Comparison of ENCODE assay signal across 9 cellular contexts in genomic region chr20:52103469-52103910, GRCh38.
DNase-seq lines count a peak whose midpoint lies in the region; ATAC-seq and TF ChIP-seq lines count a peak whose summit lies in the region.
"Had no signal": no experiment of that assay in that cellular context is flagged by ENCODE, and none has a peak within 500 bp of the region (broad histone marks: within the 10 kb centered on the region; RNA-seq: fewer than 3 reads in every experiment).

No MANE protein-coding gene starts in this region.

- peaks cover 10% of the 10 kb centered on the region for H3K4me1 Mint-ChIP-seq in T-helper 1 cell treated with Interleukin-12 subunit alpha and Interleukin-12 subunit beta and Interleukin-4 antibody, amounts not matched to agents 30 μg/mL and 1 μg/mL, for 36 hours (ENCODE audit: low read depth)
- peaks cover 15% of the 10 kb centered on the region for H3K4me1 Mint-ChIP-seq in T-helper 17 cell

- H3K4me1 ChIP-seq in fibroblast of lung (ENCODE audit: control insufficient read depth, extremely low read depth, insufficient read depth, low read length) (no peaks in the 10 kb centered on the region), skeletal muscle satellite cell (ENCODE audit: control insufficient read depth, insufficient read depth, low read length) (peaks cover 14% of the 10 kb centered on the region)

- H3K4me3 ChIP-seq in fibroblast of lung (replicated peaks in 1 of 4; ENCODE audit: control extremely low read depth in 1 of 4, insufficient read depth in 1 of 4, low read depth in 3 of 4, low read length in 4 of 4) (peak overlapping the region; percentile 61 to 76 (median 64)), skeletal muscle satellite cell (ENCODE audit: low read length) (no peak overlapping the region)

- no peaks in the 10 kb centered on the region for H3K36me3 ChIP-seq in fibroblast of lung (ENCODE audit: control insufficient read depth, insufficient read depth, low read length)
- no peaks in the 10 kb centered on the region for H3K36me3 ChIP-seq in skeletal muscle satellite cell (ENCODE audit: insufficient read depth, low read length)

- no peak overlapping the region for H3K27ac Mint-ChIP-seq in T-helper 1 cell treated with Interleukin-12 subunit alpha and Interleukin-12 subunit beta and Interleukin-4 antibody, amounts not matched to agents 30 μg/mL and 1 μg/mL, for 36 hours
- H3K27ac Mint-ChIP-seq in T-helper 17 cell = peak overlapping the region; percentile 34

- ATAC-seq in T-helper 17 cell (peak; percentile 20), GM18867 (IDR thresholded peaks at IDR 0.05; ENCODE audit: unreplicated experiment) (no peak), HG03469 (IDR thresholded peaks at IDR 0.05; ENCODE audit: unreplicated experiment) (no peak)

- H3K27ac ChIP-seq in fibroblast of lung (ENCODE audit: insufficient read depth, low read length) = no peak overlapping the region

- H4K20me1 ChIP-seq in fibroblast of lung (ENCODE audit: control insufficient read depth, extremely low read depth, insufficient read depth, low read length) = no peaks in the 10 kb centered on the region

- H3K9me3 ChIP-seq in T-helper 17 cell (ENCODE audit: control insufficient read depth, low read length, poor library complexity, severe bottlenecking) (no peaks in the 10 kb centered on the region), fibroblast of lung (ENCODE audit: control insufficient read depth, insufficient read depth, low read depth, low read length) (no peaks in the 10 kb centered on the region), skeletal muscle satellite cell (replicated peaks; ENCODE audit: low read length) (no peaks in the 10 kb centered on the region)

- no peak overlapping the region for H2AFZ ChIP-seq in fibroblast of lung (ENCODE audit: low read length)

- H3K36me3 Mint-ChIP-seq in T-helper 1 cell treated with Interleukin-12 subunit alpha and Interleukin-12 subunit beta and Interleukin-4 antibody, amounts not matched to agents 30 μg/mL and 1 μg/mL, for 36 hours (ENCODE audit: low read depth) = no peaks in the 10 kb centered on the region
- H3K36me3 Mint-ChIP-seq in T-helper 17 cell (ENCODE audit: low read depth) = no peaks in the 10 kb centered on the region

- no peak for TF ChIP-seq CTCF in fibroblast of lung (conservative IDR thresholded peaks at IDR 0.05 in 1 of 2, IDR thresholded peaks at IDR 0.05 in 1 of 2; ENCODE audit: low read depth in 1 of 2, low read length in 2 of 2)

- no peaks in the 10 kb centered on the region for H3K79me2 ChIP-seq in fibroblast of lung (ENCODE audit: control insufficient read depth, insufficient read depth, low read length)

- no peaks in the 10 kb centered on the region for H3K27me3 ChIP-seq in fibroblast of lung (ENCODE audit: control insufficient read depth, insufficient read depth, low read length)
- H3K27me3 ChIP-seq in skeletal muscle satellite cell (ENCODE audit: control insufficient read depth, insufficient read depth, low read length) = peaks cover 42% of the 10 kb centered on the region

- H3K9me3 Mint-ChIP-seq in T-helper 1 cell treated with Interleukin-12 subunit alpha and Interleukin-12 subunit beta and Interleukin-4 antibody, amounts not matched to agents 30 μg/mL and 1 μg/mL, for 36 hours = no peaks in the 10 kb centered on the region

- DNase-seq in T-helper 1 cell (no peak), T-helper 17 cell (no peak), fibroblast of lung (ENCODE audit: low read depth in 2 of 2) (peak; percentile 26 to 56), DMS53 treated with DMSO at 0.1 percent for 48 hours (lab: John Stamatoyannopoulos, UW; ENCODE audit: unreplicated experiment) (no peak)
- DNase-seq: caudate nucleus had no signal

- H3K27me3 Mint-ChIP-seq in T-helper 1 cell treated with Interleukin-12 subunit alpha and Interleukin-12 subunit beta and Interleukin-4 antibody, amounts not matched to agents 30 μg/mL and 1 μg/mL, for 36 hours (ENCODE audit: low read depth) = peaks cover 43% of the 10 kb centered on the region
- H3K27me3 Mint-ChIP-seq in T-helper 17 cell = peaks cover 34% of the 10 kb centered on the region

- H3K9ac ChIP-seq in fibroblast of lung (ENCODE audit: insufficient read depth, low read length) (no peak overlapping the region), skeletal muscle satellite cell (ENCODE audit: low read depth, low read length) (no peak overlapping the region)

- peak overlapping the region; percentile 81 for H3K4me2 ChIP-seq in fibroblast of lung (ENCODE audit: extremely low read depth, insufficient read depth, low read length)
- H3K4me2 ChIP-seq in skeletal muscle satellite cell (ENCODE audit: low read length) = peak overlapping the region; percentile 81

- H3K4me3 Mint-ChIP-seq in T-helper 1 cell treated with Interleukin-12 subunit alpha and Interleukin-12 subunit beta and Interleukin-4 antibody, amounts not matched to agents 30 μg/mL and 1 μg/mL, for 36 hours = peak overlapping the region; percentile 17
- peak overlapping the region; percentile 87 for H3K4me3 Mint-ChIP-seq in T-helper 17 cell

Comparison
In these comparisons a context has a peak if more than half of its experiments do, and no peak if none do; other contexts are left out.
1. DNase-seq: peak in fibroblast of lung (2 of 2); none in T-helper 1 cell (0 of 5), T-helper 17 cell (0 of 3) and DMS53 treated with DMSO at 0.1 percent for 48 hours (single experiment).